In the genomic region with DNA sequence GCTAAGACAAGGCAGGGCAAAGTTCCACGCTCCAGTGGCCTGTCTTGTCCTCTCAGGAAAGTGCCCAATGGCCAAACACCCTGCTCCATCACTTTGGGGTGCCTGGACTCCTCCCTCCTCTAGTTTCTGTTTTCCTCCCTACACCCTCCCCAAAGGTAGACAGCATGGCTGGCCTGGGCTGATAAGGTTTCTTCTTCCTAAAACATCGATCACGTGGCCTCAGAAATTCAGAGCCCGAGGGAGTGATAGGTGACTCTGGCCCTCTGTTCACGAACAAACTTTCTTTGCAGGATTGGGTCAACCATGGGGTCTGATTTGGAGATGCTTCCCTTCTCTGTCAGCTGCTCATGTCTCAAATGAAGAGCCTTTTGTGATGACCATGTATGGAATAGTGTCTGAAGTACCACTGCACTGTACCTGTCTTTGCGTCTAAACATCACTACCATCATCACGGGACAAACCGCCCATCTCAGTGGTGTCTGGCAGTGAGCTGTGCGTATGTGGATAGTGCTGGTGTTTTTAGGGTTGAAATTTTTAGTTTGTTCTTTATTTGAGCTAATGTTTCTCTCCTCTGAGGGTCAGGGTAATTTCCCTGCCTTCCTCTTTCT, we compare ENCODE assay signal across 1 cellular context.
TF ChIP-seq lines count a peak whose summit lies in the region.

No MANE protein-coding gene starts in this region.

TF ChIP-seq in K562, 482 proteins besides CTCF, POLR2A, EP300 and RAD21 (continued from another document and continues in another):
- TF ChIP-seq, protein P1, sequence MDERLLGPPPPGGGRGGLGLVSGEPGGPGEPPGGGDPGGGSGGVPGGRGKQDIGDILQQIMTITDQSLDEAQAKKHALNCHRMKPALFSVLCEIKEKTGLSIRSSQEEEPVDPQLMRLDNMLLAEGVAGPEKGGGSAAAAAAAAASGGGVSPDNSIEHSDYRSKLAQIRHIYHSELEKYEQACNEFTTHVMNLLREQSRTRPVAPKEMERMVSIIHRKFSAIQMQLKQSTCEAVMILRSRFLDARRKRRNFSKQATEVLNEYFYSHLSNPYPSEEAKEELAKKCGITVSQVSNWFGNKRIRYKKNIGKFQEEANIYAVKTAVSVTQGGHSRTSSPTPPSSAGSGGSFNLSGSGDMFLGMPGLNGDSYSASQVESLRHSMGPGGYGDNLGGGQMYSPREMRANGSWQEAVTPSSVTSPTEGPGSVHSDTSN (CRISPR knock-in tag; IDR thresholded peaks at IDR 0.05; ENCODE audit: low read depth): no peak
- TF ChIP-seq, protein P1 (tag; conservative IDR thresholded peaks at IDR 0.05; ENCODE audit: low read depth): peak; percentile 39
- no peak for TF ChIP-seq KLF10 (CRISPR knock-in tag; IDR thresholded peaks at IDR 0.05)
- TF ChIP-seq, protein P2, sequence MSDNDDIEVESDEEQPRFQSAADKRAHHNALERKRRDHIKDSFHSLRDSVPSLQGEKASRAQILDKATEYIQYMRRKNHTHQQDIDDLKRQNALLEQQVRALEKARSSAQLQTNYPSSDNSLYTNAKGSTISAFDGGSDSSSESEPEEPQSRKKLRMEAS (CRISPR knock-in tag; IDR thresholded peaks at IDR 0.05): peak; percentile 71
- TF ChIP-seq SRF (CRISPR knock-in tag; IDR thresholded peaks at IDR 0.05): peak; percentile 46 to 77; a peak in 2 of 4 replicates
- TF ChIP-seq, protein P3, sequence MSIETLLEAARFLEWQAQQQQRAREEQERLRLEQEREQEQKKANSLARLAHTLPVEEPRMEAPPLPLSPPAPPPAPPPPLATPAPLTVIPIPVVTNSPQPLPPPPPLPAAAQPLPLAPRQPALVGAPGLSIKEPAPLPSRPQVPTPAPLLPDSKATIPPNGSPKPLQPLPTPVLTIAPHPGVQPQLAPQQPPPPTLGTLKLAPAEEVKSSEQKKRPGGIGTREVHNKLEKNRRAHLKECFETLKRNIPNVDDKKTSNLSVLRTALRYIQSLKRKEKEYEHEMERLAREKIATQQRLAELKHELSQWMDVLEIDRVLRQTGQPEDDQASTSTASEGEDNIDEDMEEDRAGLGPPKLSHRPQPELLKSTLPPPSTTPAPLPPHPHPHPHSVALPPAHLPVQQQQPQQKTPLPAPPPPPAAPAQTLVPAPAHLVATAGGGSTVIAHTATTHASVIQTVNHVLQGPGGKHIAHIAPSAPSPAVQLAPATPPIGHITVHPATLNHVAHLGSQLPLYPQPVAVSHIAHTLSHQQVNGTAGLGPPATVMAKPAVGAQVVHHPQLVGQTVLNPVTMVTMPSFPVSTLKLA (conservative IDR thresholded peaks at IDR 0.05): peak; percentile 84 to 92
- TF ChIP-seq CBFA2T2 (conservative IDR thresholded peaks at IDR 0.05): peak; percentile 94
- no peak for TF ChIP-seq PATZ1 (CRISPR knock-in tag; IDR thresholded peaks at IDR 0.05; ENCODE audit: borderline replicate concordance)
- TF ChIP-seq CREB3L1 (IDR thresholded peaks at IDR 0.05; ENCODE audit: borderline replicate concordance, low read depth): no peak
- peak; percentile 84 to 98; a peak in 3 of 4 replicates for TF ChIP-seq RCOR1 (IDR thresholded peaks at IDR 0.05; ENCODE audit: borderline replicate concordance in 1 of 2, low read depth in 2 of 2, low read length in 2 of 2)
- peak; percentile 37; the same call in 1 of the 2 replicates for TF ChIP-seq CXXC5 (CRISPR knock-in tag; IDR thresholded peaks at IDR 0.05)
- no peak for TF ChIP-seq CREB1 (IDR thresholded peaks at IDR 0.05)
- TF ChIP-seq CREB1 (CRISPR knock-in tag; IDR thresholded peaks at IDR 0.05): peak; percentile 54; the same call in 1 of the 2 replicates
- peak; percentile 85 for TF ChIP-seq SMARCC2 (IDR thresholded peaks at IDR 0.05; ENCODE audit: low read depth)
- TF ChIP-seq, protein P4, sequence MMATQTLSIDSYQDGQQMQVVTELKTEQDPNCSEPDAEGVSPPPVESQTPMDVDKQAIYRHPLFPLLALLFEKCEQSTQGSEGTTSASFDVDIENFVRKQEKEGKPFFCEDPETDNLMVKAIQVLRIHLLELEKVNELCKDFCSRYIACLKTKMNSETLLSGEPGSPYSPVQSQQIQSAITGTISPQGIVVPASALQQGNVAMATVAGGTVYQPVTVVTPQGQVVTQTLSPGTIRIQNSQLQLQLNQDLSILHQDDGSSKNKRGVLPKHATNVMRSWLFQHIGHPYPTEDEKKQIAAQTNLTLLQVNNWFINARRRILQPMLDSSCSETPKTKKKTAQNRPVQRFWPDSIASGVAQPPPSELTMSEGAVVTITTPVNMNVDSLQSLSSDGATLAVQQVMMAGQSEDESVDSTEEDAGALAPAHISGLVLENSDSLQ (IDR thresholded peaks at IDR 0.05): peak; percentile 73
- peak; percentile 97 for TF ChIP-seq TCF3 (CRISPR knock-in tag; IDR thresholded peaks at IDR 0.05)
- TF ChIP-seq BRD4 (IDR thresholded peaks at IDR 0.05): no peak
- peak; percentile 98 for TF ChIP-seq ARID1B (IDR thresholded peaks at IDR 0.05)
- peak; percentile 96 for TF ChIP-seq SMARCA4 (IDR thresholded peaks at IDR 0.05)
- TF ChIP-seq, protein P5, sequence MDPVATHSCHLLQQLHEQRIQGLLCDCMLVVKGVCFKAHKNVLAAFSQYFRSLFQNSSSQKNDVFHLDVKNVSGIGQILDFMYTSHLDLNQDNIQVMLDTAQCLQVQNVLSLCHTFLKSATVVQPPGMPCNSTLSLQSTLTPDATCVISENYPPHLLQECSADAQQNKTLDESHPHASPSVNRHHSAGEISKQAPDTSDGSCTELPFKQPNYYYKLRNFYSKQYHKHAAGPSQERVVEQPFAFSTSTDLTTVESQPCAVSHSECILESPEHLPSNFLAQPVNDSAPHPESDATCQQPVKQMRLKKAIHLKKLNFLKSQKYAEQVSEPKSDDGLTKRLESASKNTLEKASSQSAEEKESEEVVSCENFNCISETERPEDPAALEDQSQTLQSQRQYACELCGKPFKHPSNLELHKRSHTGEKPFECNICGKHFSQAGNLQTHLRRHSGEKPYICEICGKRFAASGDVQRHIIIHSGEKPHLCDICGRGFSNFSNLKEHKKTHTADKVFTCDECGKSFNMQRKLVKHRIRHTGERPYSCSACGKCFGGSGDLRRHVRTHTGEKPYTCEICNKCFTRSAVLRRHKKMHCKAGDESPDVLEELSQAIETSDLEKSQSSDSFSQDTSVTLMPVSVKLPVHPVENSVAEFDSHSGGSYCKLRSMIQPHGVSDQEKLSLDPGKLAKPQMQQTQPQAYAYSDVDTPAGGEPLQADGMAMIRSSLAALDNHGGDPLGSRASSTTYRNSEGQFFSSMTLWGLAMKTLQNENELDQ (CRISPR knock-in tag; IDR thresholded peaks at IDR 0.05; ENCODE audit: borderline replicate concordance): no peak
- TF ChIP-seq MEIS2 (IDR thresholded peaks at IDR 0.05; ENCODE audit: partially characterized antibody): peak; percentile 64
- TF ChIP-seq MAZ (CRISPR knock-in tag; conservative IDR thresholded peaks at IDR 0.05 in 1 of 2, IDR thresholded peaks at IDR 0.05 in 1 of 2): peak; percentile 48 to 58; a peak in 2 of 4 replicates
- peak; percentile 96 for TF ChIP-seq HDAC2 (IDR thresholded peaks at IDR 0.05)
- no peak for TF ChIP-seq ZNF780A (CRISPR knock-in tag; IDR thresholded peaks at IDR 0.05)
- TF ChIP-seq GATA2 (CRISPR knock-in tag; IDR thresholded peaks at IDR 0.05): peak; percentile 84
- TF ChIP-seq TFE3 (CRISPR knock-in tag; IDR thresholded peaks at IDR 0.05): peak; percentile 96
- TF ChIP-seq CBX3 (IDR thresholded peaks at IDR 0.05; ENCODE audit: borderline replicate concordance in 1 of 2, low read length in 2 of 2): peak in 1 of 2 experiments; percentile 77; a peak in 2 of 3 replicates
- TF ChIP-seq GTF2B (IDR thresholded peaks at IDR 0.05; ENCODE audit: extremely low read depth, insufficient read length): no peak
- peak; percentile 91 for TF ChIP-seq SMARCE1 (IDR thresholded peaks at IDR 0.05)
- TF ChIP-seq, protein P6, sequence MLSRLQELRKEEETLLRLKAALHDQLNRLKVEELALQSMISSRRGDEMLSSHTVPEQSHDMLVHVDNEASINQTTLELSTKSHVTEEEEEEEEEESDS (CRISPR knock-in tag; IDR thresholded peaks at IDR 0.05): no peak
- peak; percentile 92 for TF ChIP-seq MTA2 (IDR thresholded peaks at IDR 0.05; ENCODE audit: low read depth)
- peak; percentile 25; the same call in 1 of the 2 replicates for TF ChIP-seq ELF4 (CRISPR knock-in tag; IDR thresholded peaks at IDR 0.05)
- TF ChIP-seq ARID4B (CRISPR knock-in tag; IDR thresholded peaks at IDR 0.05): 0 out of 2 replicates have a peak, but pooled peaks have one; percentile 23
- TF ChIP-seq ETV6 (IDR thresholded peaks at IDR 0.05; ENCODE audit: borderline replicate concordance in 1 of 2, low read depth in 2 of 2, low read length in 1 of 2): 0 out of 4 replicates have a peak, but pooled peaks of 1 of the 2 experiments have one; percentile 31
- TF ChIP-seq ETV6 (CRISPR knock-in tag; IDR thresholded peaks at IDR 0.05; ENCODE audit: borderline replicate concordance): no peak
